In genomic region chr15:62880278-62880677, GRCh38 we compare ENCODE assay signal across 17 cellular contexts.
DNase-seq lines count a peak whose midpoint lies in the region; TF ChIP-seq lines count a peak whose summit lies in the region.
"Had no signal": no experiment of that assay in that cellular context is flagged by ENCODE, and none has a peak within 500 bp of the region (broad histone marks: within the 10 kb centered on the region; RNA-seq: fewer than 3 reads in every experiment).

No MANE protein-coding gene starts in this region.

- H3K27me3 Mint-ChIP-seq in brain: peaks cover 3% of the 10 kb centered on the region

- H3K4me3 Mint-ChIP-seq in brain: peak overlapping the region in 1 of 5 experiments; percentile 21
- H3K4me3 Mint-ChIP-seq: activated naive CD8-positive, alpha-beta T cell treated with anti-CD3 and anti-CD28 coated beads for 36 hours; B cell had no signal

- peak overlapping the region; percentile 35 for H3K27ac ChIP-seq in muscle layer of colon (ENCODE audit: low read depth, low read length)
- H3K27ac ChIP-seq: lower lobe of right lung, suprapubic skin had no signal

- peaks cover 21% of the 10 kb centered on the region for H3K4me1 ChIP-seq in Loucy (ENCODE audit: insufficient read depth, low read length, poor library complexity, severe bottlenecking)
- H3K4me1 ChIP-seq in muscle layer of colon (ENCODE audit: insufficient read depth, low read length): peaks cover 62% of the 10 kb centered on the region

- H3K9ac ChIP-seq in Loucy (ENCODE audit: low read depth, low read length, poor library complexity, severe bottlenecking) (peak overlapping the region; percentile 49), muscle layer of colon (ENCODE audit: low read length) (no peak overlapping the region)

- peak; percentile 71 for DNase-seq in AG09309 (ENCODE audit: low read depth)
- DNase-seq in KG1 (lab: John Stamatoyannopoulos, UW): no peak
- DNase-seq in iPS-NIHi11 (ENCODE audit: low spot score): no peak
- no peak for DNase-seq in epidermal melanocyte (ENCODE audit: insufficient read length, low spot score)
- no peak for DNase-seq in NCI-H446 treated with DMSO at 0.1 percent for 48 hours (lab: John Stamatoyannopoulos, UW)
- DNase-seq: activated CD8-positive, alpha-beta memory T cell treated with anti-CD3 and anti-CD28 coated beads, Interleukin-2, amount 50 U/mL, for 48 hours; activated naive CD8-positive, alpha-beta T cell treated with anti-CD3 and anti-CD28 coated beads for 36 hours; central memory CD4-positive, alpha-beta T cell; DMS79 treated with DMSO at 0.1 percent for 48 hours; lower lobe of right lung; MG63 had no signal

- peak overlapping the region; percentile 60 for H3K4me2 ChIP-seq in Loucy (ENCODE audit: low read depth, low read length, poor library complexity, severe bottlenecking)

- no peaks in the 10 kb centered on the region for H3K79me2 ChIP-seq in Loucy (ENCODE audit: insufficient read depth, low read length)

- peak overlapping the region; percentile 44; the same call in 1 of the 2 replicates for H2AFZ ChIP-seq in Loucy (ENCODE audit: low read length)

- no peak for TF ChIP-seq CTCF in AG09309 (IDR thresholded peaks at IDR 0.05; ENCODE audit: control insufficient read depth, insufficient read depth, low read depth, low read length, missing control alignments)
- no peak for TF ChIP-seq CTCF in Loucy (conservative IDR thresholded peaks at IDR 0.05; ENCODE audit: low read length)
- no peak for TF ChIP-seq CTCF in brain (conservative IDR thresholded peaks at IDR 0.05)

- H3K4me3 ChIP-seq in AG09309 (ENCODE audit: control insufficient read depth, low read depth, low read length): no peak overlapping the region
- peak overlapping the region; percentile 54 for H3K4me3 ChIP-seq in Loucy (ENCODE audit: low read length, poor library complexity, severe bottlenecking)
- H3K4me3 ChIP-seq in muscle layer of colon (ENCODE audit: low read depth in 1 of 2, low read length in 2 of 2): peak overlapping the region in 1 of 2 donors; percentile 29
- H3K4me3 ChIP-seq: GM12878, lower lobe of right lung, MG63, suprapubic skin had no signal

- H3F3A ChIP-seq in Loucy (ENCODE audit: low read depth): no peaks in the 10 kb centered on the region

- peaks cover 47% of the 10 kb centered on the region for H3K4me1 Mint-ChIP-seq in brain

- no peaks in the 10 kb centered on the region for H3K9me2 ChIP-seq in Loucy (replicated peaks; ENCODE audit: low read depth, low read length)

- H3K36me3 Mint-ChIP-seq in brain: no peaks in the 10 kb centered on the region
- H3K36me3 Mint-ChIP-seq: activated naive CD8-positive, alpha-beta T cell treated with anti-CD3 and anti-CD28 coated beads for 36 hours had no signal

- H3K27me3 ChIP-seq in Loucy (ENCODE audit: insufficient read depth, low read length, poor library complexity, severe bottlenecking) (no peaks in the 10 kb centered on the region), muscle layer of colon (ENCODE audit: control insufficient read depth in 1 of 2, insufficient read depth in 2 of 2, low read length in 2 of 2) (no peaks in the 10 kb centered on the region)
- H3K27me3 ChIP-seq: MG63, suprapubic skin had no signal

- H3K9me3 Mint-ChIP-seq in brain: peaks cover 0 to 12% (median 0%) of the 10 kb centered on the region in 5 experiments
- H3K9me3 Mint-ChIP-seq: activated naive CD8-positive, alpha-beta T cell treated with anti-CD3 and anti-CD28 coated beads for 36 hours had no signal

- H3K9me3 ChIP-seq in Loucy (ENCODE audit: insufficient read depth, low read depth, low read length): no peaks in the 10 kb centered on the region
- no peaks in the 10 kb centered on the region for H3K9me3 ChIP-seq in muscle layer of colon (ENCODE audit: low read length)
- H3K9me3 ChIP-seq: lower lobe of right lung, MG63, suprapubic skin had no signal

- H3K36me3 ChIP-seq in Loucy (ENCODE audit: insufficient read depth, low read length): no peaks in the 10 kb centered on the region
- no peaks in the 10 kb centered on the region for H3K36me3 ChIP-seq in muscle layer of colon (ENCODE audit: insufficient read depth, low read length)
- H3K36me3 ChIP-seq: lower lobe of right lung, MG63, suprapubic skin had no signal

- H4K20me1 ChIP-seq in Loucy (ENCODE audit: insufficient read depth, low read length, poor library complexity, severe bottlenecking): no peaks in the 10 kb centered on the region

- H3K27ac Mint-ChIP-seq in brain: peak overlapping the region in 4 of 5 experiments; percentile 9 to 95 (median 34)
- H3K27ac Mint-ChIP-seq: activated naive CD8-positive, alpha-beta T cell treated with anti-CD3 and anti-CD28 coated beads for 36 hours; B cell had no signal
